Comparison of ENCODE assay signal across 34 cellular contexts in genomic region chr3:23984934-23985333, GRCh38.
"Had no signal": no experiment of that assay in that cellular context is flagged by ENCODE, and none has a peak within 500 bp of the region (broad histone marks: within the 10 kb centered on the region; RNA-seq: fewer than 3 reads in every experiment).

No MANE protein-coding gene starts in this region.

- H3K36me3 ChIP-seq: brain microvascular endothelial cell, breast epithelium had no signal

- H3K4me1 ChIP-seq: body of pancreas, breast epithelium had no signal

- ATAC-seq: activated CD8-positive, alpha-beta T cell treated with anti-CD3 and anti-CD28 coated beads for 36 hours; activated naive CD4-positive, alpha-beta T cell treated with anti-CD3 and anti-CD28 coated beads, Interleukin-2, amount 50 U/mL, for 72 hours; activated naive CD8-positive, alpha-beta T cell treated with anti-CD3 and anti-CD28 coated beads, Interleukin-2, amount 50 U/mL, for 24 hours; activated T-cell treated with anti-CD3 and anti-CD28 coated beads, Interleukin-2, amount 50 U/mL, for 4 hours; activated T-cell treated with anti-CD3 and anti-CD28 coated beads, Interleukin-2, amount 50 U/mL, for 72 hours; activated T-helper 17 cell treated with anti-CD3 and anti-CD28 coated beads, Interleukin-2, amount 50 U/mL, for 72 hours; body of pancreas had no signal

- H3K27ac ChIP-seq: body of pancreas, brain microvascular endothelial cell, breast epithelium, VCaP had no signal

- H3K27me3 ChIP-seq: body of pancreas, brain microvascular endothelial cell, breast epithelium had no signal

- DNase-seq: activated B cell treated with CpG ODN at 0.5 μM for 24 hours; activated CD4-positive, alpha-beta memory T cell treated with anti-CD3 and anti-CD28 coated beads for 36 hours; activated CD4-positive, alpha-beta T cell treated with anti-CD3 and anti-CD28 coated beads for 4 hours; activated CD4-positive, alpha-beta T cell treated with anti-CD3 and anti-CD28 coated beads, Interleukin-2, amount 10 ng/mL, durations not matched to agents 24 days and 14 days; activated CD4-positive, alpha-beta T cell treated with anti-CD3 and anti-CD28 coated beads, Interleukin-2, amount 50 U/mL, for 1 hour; activated CD4-positive, alpha-beta T cell treated with anti-CD3 and anti-CD28 coated beads, Interleukin-2, amount 50 U/mL, for 4 hours; activated CD4-positive, CD25-positive, alpha-beta regulatory T cell treated with anti-CD3 and anti-CD28 coated beads, Interleukin-2, amount 50 U/mL, for 72 hours; activated CD8-positive, alpha-beta memory T cell treated with anti-CD3 and anti-CD28 coated beads, Interleukin-2, amount 50 U/mL, for 4 hours; activated CD8-positive, alpha-beta T cell treated with anti-CD3 and anti-CD28 coated beads for 36 hours; activated effector memory CD4-positive, alpha-beta T cell treated with anti-CD3 and anti-CD28 coated beads, Interleukin-2, amount 50 U/mL, for 16 hours; activated gamma-delta T cell treated with Interleukin-2 at 50 U/mL for 16 hours; activated naive CD4-positive, alpha-beta T cell; activated naive CD4-positive, alpha-beta T cell treated with anti-CD3 and anti-CD28 coated beads for 36 hours; activated naive CD4-positive, alpha-beta T cell treated with anti-CD3 and anti-CD28 coated beads, Interleukin-2, amount 50 U/mL, for 16 hours; activated naive CD8-positive, alpha-beta T cell treated with anti-CD3 and anti-CD28 coated beads, Interleukin-2, amount 10 ng/mL, durations not matched to agents 7 days and 5 days; activated naive CD8-positive, alpha-beta T cell treated with anti-CD3 and anti-CD28 coated beads, Interleukin-2, amount 50 U/mL, for 24 hours; activated T-cell treated with anti-CD3 and anti-CD28 coated beads for 4 hours; activated T-cell treated with anti-CD3 and anti-CD28 coated beads, Interleukin-2, amount 50 U/mL, for 1 hour; activated T-cell treated with anti-CD3 and anti-CD28 coated beads, Interleukin-2, amount 50 U/mL, for 4 hours; activated T-cell treated with anti-CD3 and anti-CD28 coated beads, Interleukin-2, amount 50 U/mL, for 72 hours; amygdala; anterior cingulate cortex; body of pancreas; brain microvascular endothelial cell; central memory CD4-positive, alpha-beta T cell; T-helper 1 cell; T-helper 2 cell; T-helper 9 cell had no signal

- FAIRE-seq: astrocyte, TTC549 had no signal

- H3K4me3 ChIP-seq: body of pancreas, breast epithelium had no signal

- H3K9me3 ChIP-seq: body of pancreas, breast epithelium had no signal
